In genomic region chr10:101938316-101939272, GRCh38 we compare ENCODE assay signal across 10 cellular contexts.
DNase-seq lines count a peak whose midpoint lies in the region; ATAC-seq and TF ChIP-seq lines count a peak whose summit lies in the region.
"Had no signal": no experiment of that assay in that cellular context is flagged by ENCODE, and none has a peak within 500 bp of the region (broad histone marks: within the 10 kb centered on the region; RNA-seq: fewer than 3 reads in every experiment).

No MANE protein-coding gene starts in this region.

- no peaks in the 10 kb centered on the region for H3K9me3 ChIP-seq in RWPE2 (ENCODE audit: severe bottlenecking)

- H3K36me3 ChIP-seq in RWPE2 (ENCODE audit: low read depth), result peaks cover 3% of the 10 kb centered on the region; the same call in 1 of the 2 replicates

- no peak overlapping the region for H3K4me3 ChIP-seq in RWPE2 (ENCODE audit: severe bottlenecking)
- no peak overlapping the region for H3K4me3 ChIP-seq in retinal pigment epithelial cell (ENCODE audit: low read length)

- H3K27ac ChIP-seq in RWPE2 (ENCODE audit: poor library complexity, severe bottlenecking), result peak overlapping the region; percentile 70

- TF ChIP-seq CTCF in RWPE2 (IDR thresholded peaks at IDR 0.05; ENCODE audit: poor library complexity, severe bottlenecking), result no peak
- TF ChIP-seq CTCF in retinal pigment epithelial cell (conservative IDR thresholded peaks at IDR 0.05; ENCODE audit: low read depth, low read length), result no peak

- no peaks in the 10 kb centered on the region for H3K27me3 ChIP-seq in RWPE2 (ENCODE audit: insufficient read depth, poor library complexity, severe bottlenecking)

- peaks cover 52% of the 10 kb centered on the region for H3K4me1 ChIP-seq in RWPE2 (ENCODE audit: insufficient read depth, poor library complexity, severe bottlenecking)

- DNase-seq in GM03348 (ENCODE audit: low spot score) (peak; percentile 76), RWPE2 (ENCODE audit: low spot score) (no peak), foreskin melanocyte (peak; percentile 75), retinal pigment epithelial cell (ENCODE audit: low read depth) (peak; percentile 23), GM19240 (ENCODE audit: insufficient read length, low spot score) (no peak)
- no peak for DNase-seq in stimulated activated CD4-positive, alpha-beta T cell treated with anti-CD3 and anti-CD28 coated beads, Interleukin-4, amount 100 ng/mL, for 24 hours
- DNase-seq: natural killer cell, NCI-H1694 had no signal

- peak; percentile 81 for ATAC-seq in RWPE2 (ENCODE audit: low read depth)
- no peak for ATAC-seq in HG03139 (IDR thresholded peaks at IDR 0.05; ENCODE audit: unreplicated experiment)
- no peak for ATAC-seq in HG02938 (IDR thresholded peaks at IDR 0.05; ENCODE audit: unreplicated experiment)
- ATAC-seq: natural killer cell had no signal

Comparison
In these comparisons a context has a peak if more than half of its experiments do, and no peak if none do; other contexts are left out.
1. DNase-seq: peak in GM03348 (single experiment), foreskin melanocyte (single experiment) and retinal pigment epithelial cell (single experiment); none in RWPE2 (single experiment), stimulated activated CD4-positive, alpha-beta T cell treated with anti-CD3 and anti-CD28 coated beads, Interleukin-4, amount 100 ng/mL, for 24 hours (single experiment) and GM19240 (single experiment).